5 cellular contexts compared by ENCODE assay signal in the genomic region with DNA sequence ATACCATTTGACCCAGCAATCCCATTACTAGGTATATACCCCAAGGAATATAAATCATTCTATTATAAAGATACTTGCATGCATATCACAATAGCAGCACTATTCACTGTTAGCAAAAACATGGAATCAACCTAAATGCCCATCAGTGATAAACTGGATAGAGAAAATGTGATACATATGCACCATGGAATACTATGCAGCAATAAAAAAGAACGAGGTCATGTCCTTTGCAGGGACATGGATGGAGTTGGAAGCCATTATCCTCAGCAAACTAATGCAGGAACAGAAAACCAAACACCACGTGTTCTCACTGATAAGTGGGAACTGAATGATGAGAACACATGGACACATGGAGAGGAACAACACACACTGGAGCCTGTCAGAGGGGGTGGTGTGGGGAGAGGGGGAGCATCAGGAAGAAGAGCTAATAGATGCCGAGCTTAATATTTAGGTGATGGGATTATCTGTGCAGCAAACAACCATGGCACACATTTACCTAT. TPM values are rescaled to one million over a fixed set of nuclear protein-coding genes. Genes with fewer than 3 reads are reported as not detected.
"Had no signal": no experiment of that assay in that cellular context is flagged by ENCODE, and none has a peak within 500 bp of the region (broad histone marks: within the 10 kb centered on the region; RNA-seq: fewer than 3 reads in every experiment).

No MANE protein-coding gene starts in this region.

RNA-seq across cellular contexts. Expression of a gene that starts 31.3 kb away (rescaled TPM):
- total RNA-seq: astrocyte, body of pancreas, cardiac septum, WTC11 had no signal
- polyA plus RNA-seq: aorta had no signal
